In the genomic region with DNA sequence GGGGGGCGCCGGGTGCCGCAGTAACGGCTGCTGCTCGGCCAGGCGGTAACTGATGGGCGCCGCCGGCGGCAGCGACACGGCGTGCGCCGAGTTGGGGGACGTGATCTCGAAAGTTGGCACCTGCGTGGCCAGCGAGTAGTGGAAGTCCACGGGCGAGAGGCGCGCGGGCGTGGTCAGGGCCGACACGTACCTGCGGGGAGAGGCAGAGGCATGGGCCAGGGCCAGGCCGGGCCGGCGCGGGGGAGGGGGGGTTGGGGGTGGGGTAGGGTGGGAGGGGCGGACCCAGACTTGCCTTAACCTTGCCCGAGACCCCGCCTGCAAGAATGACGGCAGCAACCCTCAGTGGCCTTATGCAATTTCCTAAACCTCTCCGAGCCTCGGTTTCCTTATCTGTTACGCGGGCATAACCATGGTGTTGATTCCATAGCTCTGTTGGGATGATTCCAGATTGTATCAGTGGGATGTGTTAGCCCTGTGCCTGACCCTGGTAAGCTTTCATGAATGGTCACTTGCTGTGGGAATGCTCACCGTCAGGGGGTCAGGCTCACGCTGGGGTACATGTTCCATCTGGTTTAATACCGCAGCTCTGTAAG, we compare ENCODE assay signal across 8 cellular contexts. TPM values are rescaled to one million over a fixed set of nuclear protein-coding genes. Genes with fewer than 3 reads are reported as not detected.
A peak's percentile ranks its signal among the peaks of the same experiment; 100 is the strongest.
DNase-seq lines count a peak whose midpoint lies in the region; ATAC-seq and TF ChIP-seq lines count a peak whose summit lies in the region.

No MANE protein-coding gene starts in this region.

- peak overlapping the region; percentile 68 for H3K4me3 ChIP-seq in OCI-LY7 (ENCODE audit: low read depth, low read length, poor library complexity, severe bottlenecking)
- H3K4me3 ChIP-seq in mucosa of stomach (ENCODE audit: low read length), result no peak overlapping the region
- peak overlapping the region; percentile 61 to 82 for H3K4me3 ChIP-seq in tibial artery
- H3K4me3 ChIP-seq in BE2C (ENCODE audit: low read depth, low read length), result no peak overlapping the region

- H3K9ac ChIP-seq in mucosa of stomach (ENCODE audit: low read length), result peak overlapping the region; percentile 53

- TF ChIP-seq CTCF in OCI-LY7 (conservative IDR thresholded peaks at IDR 0.05; ENCODE audit: low read length) (no peak), tibial artery (IDR thresholded peaks at IDR 0.05) (no peak), BE2C (IDR thresholded peaks at IDR 0.05; ENCODE audit: low read depth, low read length) (no peak)

- H3K4me3 Mint-ChIP-seq in central memory CD8-positive, alpha-beta T cell, result peak overlapping the region; percentile 73

- H3K27me3 Mint-ChIP-seq in central memory CD8-positive, alpha-beta T cell, result peaks cover 20% of the 10 kb centered on the region

- H3K27ac Mint-ChIP-seq in central memory CD8-positive, alpha-beta T cell (ENCODE audit: low read depth), result peak overlapping the region; percentile 51

- H3K36me3 ChIP-seq in OCI-LY7 (ENCODE audit: insufficient read depth, low read length) (no peaks in the 10 kb centered on the region), mucosa of stomach (ENCODE audit: control insufficient read depth, insufficient read depth, low read length) (no peaks in the 10 kb centered on the region), tibial artery (peaks cover 0 to 27% (median 0%) of the 10 kb centered on the region in 3 donors), BE2C (peaks cover 14% of the 10 kb centered on the region)

- no peaks in the 10 kb centered on the region for H3K9me3 Mint-ChIP-seq in central memory CD8-positive, alpha-beta T cell

- peak overlapping the region; percentile 70 for H3K4me2 ChIP-seq in OCI-LY7 (ENCODE audit: low read length)

- no peaks in the 10 kb centered on the region for H3K9me2 ChIP-seq in OCI-LY7 (ENCODE audit: insufficient read depth, low read length)

- no TSS peak for BruUV-seq in OCI-LY7 (replicated peaks; lab: Mats Ljungman, UMichigan)

- ATAC-seq in GM19351 (IDR thresholded peaks at IDR 0.05; ENCODE audit: unreplicated experiment), result peak; percentile 31
- ATAC-seq in central memory CD8-positive, alpha-beta T cell (replicated peaks; ENCODE audit: extremely low read depth, poor library complexity, severe bottlenecking), result no peak
- no peak for ATAC-seq in HG03139 (IDR thresholded peaks at IDR 0.05; ENCODE audit: unreplicated experiment)

- H3K4me1 ChIP-seq in OCI-LY7 (ENCODE audit: insufficient read depth, low read length, poor library complexity, severe bottlenecking) (no peaks in the 10 kb centered on the region), mucosa of stomach (ENCODE audit: control insufficient read depth, insufficient read depth, low read length) (no peaks in the 10 kb centered on the region), tibial artery (peaks cover 0 to 17% (median 8%) of the 10 kb centered on the region in 4 donors), BE2C (peaks cover 5% of the 10 kb centered on the region)

- CTCF ChIA-PET in OCI-LY7 (lab: Charles Lee; ENCODE audit: unreplicated experiment), result no interaction called here

- H3K27me3 ChIP-seq in mucosa of stomach (ENCODE audit: control insufficient read depth, insufficient read depth, low read length), result peaks cover 20% of the 10 kb centered on the region
- H3K27me3 ChIP-seq in tibial artery, result no peaks in the 10 kb centered on the region
- no peaks in the 10 kb centered on the region for H3K27me3 ChIP-seq in BE2C

- peaks cover 27% of the 10 kb centered on the region for H3K4me1 Mint-ChIP-seq in central memory CD8-positive, alpha-beta T cell

- DNase-seq in OCI-LY7 (ENCODE audit: low spot score) (no peak), tibial artery (peak in 1 of 2 donors; percentile 69), H4 (ENCODE audit: low spot score) (no peak), BE2C (no peak)
- DNase-seq in central memory CD8-positive, alpha-beta T cell (ENCODE audit: low spot score in 2 of 2), result peak in 1 of 2 donors; percentile 27

- H4K20me1 ChIP-seq in OCI-LY7 (ENCODE audit: insufficient read depth, low read length), result no peaks in the 10 kb centered on the region

- H3K9me3 ChIP-seq in OCI-LY7 (ENCODE audit: low read length), result no peaks in the 10 kb centered on the region
- H3K9me3 ChIP-seq in mucosa of stomach (ENCODE audit: control insufficient read depth, low read length), result no peaks in the 10 kb centered on the region
- H3K9me3 ChIP-seq in tibial artery, result no peaks in the 10 kb centered on the region
- H3K9me3 ChIP-seq in BE2C, result no peaks in the 10 kb centered on the region

- H3K27ac ChIP-seq in OCI-LY7 (ENCODE audit: low read depth, low read length, poor library complexity, severe bottlenecking) (no peak overlapping the region), tibial artery (peak overlapping the region; percentile 72 to 75)

- H3K79me2 ChIP-seq in OCI-LY7 (ENCODE audit: insufficient read depth, low read depth, low read length), result no peaks in the 10 kb centered on the region

- peaks cover 5% of the 10 kb centered on the region for H3K36me3 Mint-ChIP-seq in central memory CD8-positive, alpha-beta T cell (ENCODE audit: insufficient read depth)

- intact Hi-C loops in OCI-LY7 (cut with micrococcal nuclease; ENCODE audit: unreplicated experiment), result no loop called here
- intact Hi-C loops in tibial artery (cut with DNase I; ENCODE audit: low total_unique reads), result loop anchor here (5.0 to 10.0 kb wide), 2 partner anchors 61 to 214 kb away; no protein-coding TSS in a partner anchor

- POLR2A ChIA-PET in OCI-LY7 (lab: Charles Lee), result no interaction called here

- no peak overlapping the region for H2AFZ ChIP-seq in OCI-LY7 (ENCODE audit: low read length)

RNA-seq across cellular contexts. Expression of a gene that starts 53.0 kb away (rescaled TPM):
- total RNA-seq in OCI-LY7 (2014; rRNA removed; shearing (Covaris generic)), result 0.08 and 0.13 TPM in 2 replicates
- total RNA-seq in OCI-LY7 (2022), result 0.11 and 0.15 TPM in 2 replicates
- total RNA-seq in H4 (2014; rRNA removed; shearing (Covaris generic)), result 0.04 TPM in 1 of 2 replicates, not detected in the other
- polyA plus RNA-seq in BE2C (2012; ENCODE audit: insufficient read depth, insufficient read length, low read depth), result 1.0 TPM

Comparison
In these comparisons a context has a peak if more than half of its experiments do, and no peak if none do; other contexts are left out.
1. H3K4me3 ChIP-seq: peak in OCI-LY7 (single experiment) and tibial artery (2 of 2); none in mucosa of stomach (single experiment) and BE2C (single experiment).